ENCODE assay signal across 1 cellular context in the genomic region with DNA sequence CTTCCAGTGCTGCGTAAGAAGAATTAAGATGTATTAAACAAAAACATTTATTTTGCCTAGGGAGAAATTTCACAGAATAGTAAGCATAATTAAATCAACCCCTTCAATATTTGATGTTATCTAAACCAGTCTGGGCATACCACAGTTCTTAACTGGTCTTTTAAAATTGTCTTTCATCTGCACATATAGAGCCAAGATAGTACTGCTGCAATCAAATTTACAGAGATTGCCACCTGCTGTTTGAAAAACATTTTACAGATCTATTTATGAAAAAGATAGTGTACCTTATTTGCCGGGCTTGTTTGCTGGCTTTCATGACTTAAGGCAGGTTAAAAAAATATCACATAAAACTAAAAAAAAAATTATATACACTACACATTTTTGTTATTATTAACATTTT.
TF ChIP-seq lines count a peak whose summit lies in the region.

No MANE protein-coding gene starts in this region.

TF ChIP-seq in GM12878, 131 proteins besides CTCF, POLR2A, EP300 and RAD21 (continued from another document):
- TF ChIP-seq, protein P1, sequence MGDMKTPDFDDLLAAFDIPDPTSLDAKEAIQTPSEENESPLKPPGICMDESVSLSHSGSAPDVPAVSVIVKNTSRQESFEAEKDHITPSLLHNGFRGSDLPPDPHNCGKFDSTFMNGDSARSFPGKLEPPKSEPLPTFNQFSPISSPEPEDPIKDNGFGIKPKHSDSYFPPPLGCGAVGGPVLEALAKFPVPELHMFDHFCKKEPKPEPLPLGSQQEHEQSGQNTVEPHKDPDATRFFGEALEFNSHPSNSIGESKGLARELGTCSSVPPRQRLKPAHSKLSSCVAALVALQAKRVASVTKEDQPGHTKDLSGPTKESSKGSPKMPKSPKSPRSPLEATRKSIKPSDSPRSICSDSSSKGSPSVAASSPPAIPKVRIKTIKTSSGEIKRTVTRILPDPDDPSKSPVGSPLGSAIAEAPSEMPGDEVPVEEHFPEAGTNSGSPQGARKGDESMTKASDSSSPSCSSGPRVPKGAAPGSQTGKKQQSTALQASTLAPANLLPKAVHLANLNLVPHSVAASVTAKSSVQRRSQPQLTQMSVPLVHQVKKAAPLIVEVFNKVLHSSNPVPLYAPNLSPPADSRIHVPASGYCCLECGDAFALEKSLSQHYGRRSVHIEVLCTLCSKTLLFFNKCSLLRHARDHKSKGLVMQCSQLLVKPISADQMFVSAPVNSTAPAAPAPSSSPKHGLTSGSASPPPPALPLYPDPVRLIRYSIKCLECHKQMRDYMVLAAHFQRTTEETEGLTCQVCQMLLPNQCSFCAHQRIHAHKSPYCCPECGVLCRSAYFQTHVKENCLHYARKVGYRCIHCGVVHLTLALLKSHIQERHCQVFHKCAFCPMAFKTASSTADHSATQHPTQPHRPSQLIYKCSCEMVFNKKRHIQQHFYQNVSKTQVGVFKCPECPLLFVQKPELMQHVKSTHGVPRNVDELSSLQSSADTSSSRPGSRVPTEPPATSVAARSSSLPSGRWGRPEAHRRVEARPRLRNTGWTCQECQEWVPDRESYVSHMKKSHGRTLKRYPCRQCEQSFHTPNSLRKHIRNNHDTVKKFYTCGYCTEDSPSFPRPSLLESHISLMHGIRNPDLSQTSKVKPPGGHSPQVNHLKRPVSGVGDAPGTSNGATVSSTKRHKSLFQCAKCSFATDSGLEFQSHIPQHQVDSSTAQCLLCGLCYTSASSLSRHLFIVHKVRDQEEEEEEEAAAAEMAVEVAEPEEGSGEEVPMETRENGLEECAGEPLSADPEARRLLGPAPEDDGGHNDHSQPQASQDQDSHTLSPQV (IDR thresholded peaks at IDR 0.05): no peak
- no peak for TF ChIP-seq MEF2A (IDR thresholded peaks at IDR 0.05; ENCODE audit: insufficient read depth, low read depth, low read length)
